In genomic region chr22:20997536-20998257, GRCh38 we compare ENCODE assay signal across 3 cellular contexts.
A peak's percentile ranks its signal among the peaks of the same experiment; 100 is the strongest.
TF ChIP-seq lines count a peak whose summit lies in the region.

No MANE protein-coding gene starts in this region.

TF ChIP-seq in SK-N-SH, 30 proteins besides CTCF, POLR2A, EP300 and RAD21 (continued from another document):
- TF ChIP-seq, protein P1, sequence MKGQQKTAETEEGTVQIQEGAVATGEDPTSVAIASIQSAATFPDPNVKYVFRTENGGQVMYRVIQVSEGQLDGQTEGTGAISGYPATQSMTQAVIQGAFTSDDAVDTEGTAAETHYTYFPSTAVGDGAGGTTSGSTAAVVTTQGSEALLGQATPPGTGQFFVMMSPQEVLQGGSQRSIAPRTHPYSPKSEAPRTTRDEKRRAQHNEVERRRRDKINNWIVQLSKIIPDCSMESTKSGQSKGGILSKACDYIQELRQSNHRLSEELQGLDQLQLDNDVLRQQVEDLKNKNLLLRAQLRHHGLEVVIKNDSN (IDR thresholded peaks at IDR 0.05; ENCODE audit: borderline replicate concordance, low read depth), result no peak

TF ChIP-seq in SK-N-SH treated with all-trans-retinoic acid at 6 μM for 48 hours, 23 proteins besides CTCF, POLR2A, EP300 and RAD21 (continued from another document):
- no peak for TF ChIP-seq POU6F1 (CRISPR knock-in tag; IDR thresholded peaks at IDR 0.05; ENCODE audit: borderline replicate concordance, low read depth)
- TF ChIP-seq ZC3H10 (CRISPR knock-in tag; IDR thresholded peaks at IDR 0.05), result no peak
- TF ChIP-seq CSDC2 (CRISPR knock-in tag; IDR thresholded peaks at IDR 0.05), result no peak
- TF ChIP-seq PATZ1 (CRISPR knock-in tag; IDR thresholded peaks at IDR 0.05; ENCODE audit: borderline replicate concordance), result no peak
- no peak for TF ChIP-seq CSRNP3 (CRISPR knock-in tag; IDR thresholded peaks at IDR 0.05)
- no peak for TF ChIP-seq CREB5 (CRISPR knock-in tag; IDR thresholded peaks at IDR 0.05; ENCODE audit: low read depth)
- TF ChIP-seq ARNTL (CRISPR knock-in tag; IDR thresholded peaks at IDR 0.05; ENCODE audit: borderline replicate concordance, low read depth), result no peak
- no peak for TF ChIP-seq SNAI2 (CRISPR knock-in tag; IDR thresholded peaks at IDR 0.05)
- TF ChIP-seq ZFP3 (CRISPR knock-in tag; IDR thresholded peaks at IDR 0.05), result no peak
- no peak for TF ChIP-seq ZNF70 (CRISPR knock-in tag; IDR thresholded peaks at IDR 0.05)
- no peak for TF ChIP-seq TSHZ2 (CRISPR knock-in tag; IDR thresholded peaks at IDR 0.05)
- no peak for TF ChIP-seq OSR1 (CRISPR knock-in tag; IDR thresholded peaks at IDR 0.05)

TF ChIP-seq in HEK293, 187 proteins besides CTCF, POLR2A, EP300 and RAD21 (continued from another document):
- TF ChIP-seq, protein P2, sequence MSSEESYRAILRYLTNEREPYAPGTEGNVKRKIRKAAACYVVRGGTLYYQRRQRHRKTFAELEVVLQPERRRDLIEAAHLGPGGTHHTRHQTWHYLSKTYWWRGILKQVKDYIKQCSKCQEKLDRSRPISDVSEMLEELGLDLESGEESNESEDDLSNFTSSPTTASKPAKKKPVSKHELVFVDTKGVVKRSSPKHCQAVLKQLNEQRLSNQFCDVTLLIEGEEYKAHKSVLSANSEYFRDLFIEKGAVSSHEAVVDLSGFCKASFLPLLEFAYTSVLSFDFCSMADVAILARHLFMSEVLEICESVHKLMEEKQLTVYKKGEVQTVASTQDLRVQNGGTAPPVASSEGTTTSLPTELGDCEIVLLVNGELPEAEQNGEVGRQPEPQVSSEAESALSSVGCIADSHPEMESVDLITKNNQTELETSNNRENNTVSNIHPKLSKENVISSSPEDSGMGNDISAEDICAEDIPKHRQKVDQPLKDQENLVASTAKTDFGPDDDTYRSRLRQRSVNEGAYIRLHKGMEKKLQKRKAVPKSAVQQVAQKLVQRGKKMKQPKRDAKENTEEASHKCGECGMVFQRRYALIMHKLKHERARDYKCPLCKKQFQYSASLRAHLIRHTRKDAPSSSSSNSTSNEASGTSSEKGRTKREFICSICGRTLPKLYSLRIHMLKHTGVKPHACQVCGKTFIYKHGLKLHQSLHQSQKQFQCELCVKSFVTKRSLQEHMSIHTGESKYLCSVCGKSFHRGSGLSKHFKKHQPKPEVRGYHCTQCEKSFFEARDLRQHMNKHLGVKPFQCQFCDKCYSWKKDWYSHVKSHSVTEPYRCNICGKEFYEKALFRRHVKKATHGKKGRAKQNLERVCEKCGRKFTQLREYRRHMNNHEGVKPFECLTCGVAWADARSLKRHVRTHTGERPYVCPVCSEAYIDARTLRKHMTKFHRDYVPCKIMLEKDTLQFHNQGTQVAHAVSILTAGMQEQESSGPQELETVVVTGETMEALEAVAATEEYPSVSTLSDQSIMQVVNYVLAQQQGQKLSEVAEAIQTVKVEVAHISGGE (tag by site-specific recombination; conservative IDR thresholded peaks at IDR 0.05; ENCODE audit: low read depth), result no peak
- TF ChIP-seq REPIN1 (tag by site-specific recombination; IDR thresholded peaks at IDR 0.05; ENCODE audit: low read depth) (no peak), ZBTB48 (tag by site-specific recombination; IDR thresholded peaks at IDR 0.05) (0 out of 2 replicates have a peak, but pooled peaks have one; percentile 1), GLIS2 (tag by site-specific recombination; IDR thresholded peaks at IDR 0.05) (no peak), SCRT2 (tag by site-specific recombination; IDR thresholded peaks at IDR 0.05) (peak; percentile 55), ZNF600 (tag by site-specific recombination; IDR thresholded peaks at IDR 0.05) (peak; percentile 58; the same call in 1 of the 2 replicates)
- TF ChIP-seq, protein P3, sequence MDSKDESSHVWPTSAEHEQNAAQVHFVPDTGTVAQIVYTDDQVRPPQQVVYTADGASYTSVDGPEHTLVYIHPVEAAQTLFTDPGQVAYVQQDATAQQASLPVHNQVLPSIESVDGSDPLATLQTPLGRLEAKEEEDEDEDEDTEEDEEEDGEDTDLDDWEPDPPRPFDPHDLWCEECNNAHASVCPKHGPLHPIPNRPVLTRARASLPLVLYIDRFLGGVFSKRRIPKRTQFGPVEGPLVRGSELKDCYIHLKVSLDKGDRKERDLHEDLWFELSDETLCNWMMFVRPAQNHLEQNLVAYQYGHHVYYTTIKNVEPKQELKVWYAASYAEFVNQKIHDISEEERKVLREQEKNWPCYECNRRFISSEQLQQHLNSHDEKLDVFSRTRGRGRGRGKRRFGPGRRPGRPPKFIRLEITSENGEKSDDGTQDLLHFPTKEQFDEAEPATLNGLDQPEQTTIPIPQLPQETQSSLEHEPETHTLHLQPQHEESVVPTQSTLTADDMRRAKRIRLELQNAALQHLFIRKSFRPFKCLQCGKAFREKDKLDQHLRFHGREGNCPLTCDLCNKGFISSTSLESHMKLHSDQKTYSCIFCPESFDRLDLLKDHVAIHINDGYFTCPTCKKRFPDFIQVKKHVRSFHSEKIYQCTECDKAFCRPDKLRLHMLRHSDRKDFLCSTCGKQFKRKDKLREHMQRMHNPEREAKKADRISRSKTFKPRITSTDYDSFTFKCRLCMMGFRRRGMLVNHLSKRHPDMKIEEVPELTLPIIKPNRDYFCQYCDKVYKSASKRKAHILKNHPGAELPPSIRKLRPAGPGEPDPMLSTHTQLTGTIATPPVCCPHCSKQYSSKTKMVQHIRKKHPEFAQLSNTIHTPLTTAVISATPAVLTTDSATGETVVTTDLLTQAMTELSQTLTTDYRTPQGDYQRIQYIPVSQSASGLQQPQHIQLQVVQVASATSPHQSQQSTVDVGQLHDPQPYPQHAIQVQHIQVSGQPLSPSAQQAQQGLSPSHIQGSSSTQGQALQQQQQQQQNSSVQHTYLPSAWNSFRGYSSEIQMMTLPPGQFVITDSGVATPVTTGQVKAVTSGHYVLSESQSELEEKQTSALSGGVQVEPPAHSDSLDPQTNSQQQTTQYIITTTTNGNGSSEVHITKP (tag by site-specific recombination; IDR thresholded peaks at IDR 0.05), result no peak
- TF ChIP-seq, protein P4, sequence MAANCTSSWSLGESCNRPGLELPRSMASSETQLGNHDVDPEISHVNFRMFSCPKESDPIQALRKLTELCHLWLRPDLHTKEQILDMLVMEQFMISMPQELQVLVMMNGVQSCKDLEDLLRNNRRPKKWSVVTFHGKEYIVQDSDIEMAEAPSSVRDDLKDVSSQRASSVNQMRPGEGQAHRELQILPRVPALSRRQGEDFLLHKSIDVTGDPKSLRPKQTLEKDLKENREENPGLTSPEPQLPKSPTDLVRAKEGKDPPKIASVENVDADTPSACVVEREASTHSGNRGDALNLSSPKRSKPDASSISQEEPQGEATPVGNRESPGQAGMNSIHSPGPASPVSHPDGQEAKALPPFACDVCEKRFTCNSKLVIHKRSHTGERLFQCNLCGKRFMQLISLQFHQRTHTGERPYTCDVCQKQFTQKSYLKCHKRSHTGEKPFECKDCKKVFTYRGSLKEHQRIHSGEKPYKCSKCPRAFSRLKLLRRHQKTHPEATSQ (tag by site-specific recombination; IDR thresholded peaks at IDR 0.05), result no peak
